In the genomic region with DNA sequence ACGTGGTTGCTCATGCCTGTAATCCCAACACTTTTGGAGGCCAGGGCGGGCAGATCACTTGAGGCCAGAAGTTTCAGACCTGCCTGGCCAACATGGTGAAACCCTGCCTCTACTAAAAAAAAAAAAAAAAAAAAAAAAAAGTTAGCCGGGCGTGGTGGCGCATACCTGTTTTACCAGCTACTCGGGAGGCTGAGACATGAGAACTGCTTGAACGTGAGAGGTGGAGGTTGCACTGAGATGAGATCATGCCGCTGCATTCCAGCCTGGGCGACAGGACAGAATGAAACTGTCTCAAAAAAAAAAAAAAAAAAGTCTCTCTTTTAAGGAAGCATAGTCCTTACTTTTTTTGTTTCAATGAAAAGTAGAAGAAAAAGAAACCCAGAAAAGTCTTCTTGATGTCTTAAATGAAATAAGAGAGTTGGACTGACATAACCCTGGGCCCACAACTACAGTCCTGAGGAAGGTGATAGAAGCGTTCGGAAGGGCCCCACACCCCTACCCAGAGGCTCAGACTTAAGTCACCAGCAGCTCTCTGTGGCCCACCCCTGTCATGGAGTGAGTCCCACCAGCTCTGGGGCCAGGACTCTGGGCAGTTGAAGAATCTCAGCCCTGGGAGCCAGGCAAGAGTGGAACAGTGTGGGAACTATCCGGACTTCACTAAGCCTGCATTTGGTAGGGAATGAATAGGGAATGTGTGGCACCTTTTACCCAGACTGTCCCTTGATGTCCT, we compare ENCODE assay signal across 23 cellular contexts. TPM values are rescaled to one million over a fixed set of nuclear protein-coding genes. Genes with fewer than 3 reads are reported as not detected.
DNase-seq lines count a peak whose midpoint lies in the region; ATAC-seq and TF ChIP-seq lines count a peak whose summit lies in the region.
"Had no signal": no experiment of that assay in that cellular context is flagged by ENCODE, and none has a peak within 500 bp of the region (broad histone marks: within the 10 kb centered on the region; RNA-seq: fewer than 3 reads in every experiment).

No MANE protein-coding gene starts in this region.

- H3K36me3 ChIP-seq in mammary epithelial cell (ENCODE audit: insufficient read depth, low read length) (no peaks in the 10 kb centered on the region), neuronal stem cell (replicated peaks in 1 of 2; ENCODE audit: control insufficient read depth in 2 of 2, insufficient read depth in 2 of 2, low read length in 2 of 2) (no peaks in the 10 kb centered on the region)
- H3K36me3 ChIP-seq: BLaER1 had no signal

- no peaks in the 10 kb centered on the region for H3K27me3 Mint-ChIP-seq in MCF 10A (ENCODE audit: insufficient read depth, unreplicated experiment)
- no peaks in the 10 kb centered on the region for H3K27me3 Mint-ChIP-seq in activated naive CD8-positive, alpha-beta T cell treated with anti-CD3 and anti-CD28 coated beads for 36 hours
- no peaks in the 10 kb centered on the region for H3K27me3 Mint-ChIP-seq in activated CD8-positive, alpha-beta T cell treated with anti-CD3 and anti-CD28 coated beads, Interleukin-2, amount 10 ng/mL, durations not matched to agents 7 days and 5 days (ENCODE audit: low read depth)

- H3K9me3 ChIP-seq in mammary epithelial cell (replicated peaks; ENCODE audit: insufficient read depth, low read length) (no peaks in the 10 kb centered on the region), neuronal stem cell (replicated peaks in 1 of 2; ENCODE audit: control insufficient read depth in 2 of 2, insufficient read depth in 1 of 2, low read depth in 1 of 2, low read length in 2 of 2) (no peaks in the 10 kb centered on the region)
- H3K9me3 ChIP-seq: BLaER1 had no signal

- no peak overlapping the region for H4K8ac ChIP-seq in neuronal stem cell (ENCODE audit: low read depth, low read length)

- CTCF ChIA-PET in mammary epithelial cell (lab: Charles Lee; ENCODE audit: low non-redundant PET) (no interaction called here), MCF 10A (lab: Yijun Ruan, JAX) (interaction anchor here (0.6 to 1.2 kb wide), 7 partner anchors 18 to 589 kb away, joined by 3 to 6 read pairs (median 4); partner anchors contain the start of gene ESYT3)
- CTCF ChIA-PET in activated CD8-positive, alpha-beta T cell treated with anti-CD3 and anti-CD28 coated beads, Interleukin-2, amount 10 ng/mL, durations not matched to agents 7 days and 5 days (lab: Charles Lee) = no interaction called here

- peaks cover 9% of the 10 kb centered on the region for H3K4me1 Mint-ChIP-seq in MCF 10A (ENCODE audit: insufficient read depth, unreplicated experiment)
- peaks cover 46% of the 10 kb centered on the region for H3K4me1 Mint-ChIP-seq in activated naive CD8-positive, alpha-beta T cell treated with anti-CD3 and anti-CD28 coated beads for 36 hours
- peaks cover 32% of the 10 kb centered on the region for H3K4me1 Mint-ChIP-seq in activated CD8-positive, alpha-beta T cell treated with anti-CD3 and anti-CD28 coated beads, Interleukin-2, amount 10 ng/mL, durations not matched to agents 7 days and 5 days (ENCODE audit: low read depth)

- H2BK12ac ChIP-seq in neuronal stem cell (ENCODE audit: low read length) = no peak overlapping the region

- H3K4me3 ChIP-seq in mammary epithelial cell (replicated peaks in 1 of 3; ENCODE audit: insufficient read depth in 1 of 3, low read depth in 2 of 3, low read length in 3 of 3) (no peak overlapping the region), epithelial cell of esophagus (ENCODE audit: low read length) (no peak overlapping the region), neuronal stem cell (ENCODE audit: low read length in 2 of 2) (no peak overlapping the region)
- H3K4me3 ChIP-seq: BLaER1, GM23248 had no signal

- POLR2A ChIA-PET in MCF 10A (lab: Yijun Ruan, JAX) = interaction anchor here (0.7 to 1.2 kb wide), 3 partner anchors 21 to 110 kb away, joined by 3 read pairs; partner anchors contain the start of gene MRAS
- POLR2A ChIA-PET in activated CD8-positive, alpha-beta T cell treated with anti-CD3 and anti-CD28 coated beads, Interleukin-2, amount 10 ng/mL, durations not matched to agents 7 days and 5 days (lab: Charles Lee) = no interaction called here

- no peak overlapping the region for H3K14ac ChIP-seq in neuronal stem cell (ENCODE audit: low read length)

- H2BK120ac ChIP-seq in neuronal stem cell (ENCODE audit: low read depth, low read length) = peak overlapping the region; percentile 75

- no peak overlapping the region for H3K27ac Mint-ChIP-seq in MCF 10A (ENCODE audit: low read depth, unreplicated experiment)
- no peak overlapping the region for H3K27ac Mint-ChIP-seq in activated naive CD8-positive, alpha-beta T cell treated with anti-CD3 and anti-CD28 coated beads for 36 hours
- no peak overlapping the region for H3K27ac Mint-ChIP-seq in activated CD8-positive, alpha-beta T cell treated with anti-CD3 and anti-CD28 coated beads, Interleukin-2, amount 10 ng/mL, durations not matched to agents 7 days and 5 days
- H3K27ac Mint-ChIP-seq: CD4-positive, CD25-positive, alpha-beta regulatory T cell had no signal

- H4K20me1 ChIP-seq in mammary epithelial cell (ENCODE audit: insufficient read depth, low read length) = no peaks in the 10 kb centered on the region
- H4K20me1 ChIP-seq: BLaER1 had no signal

- no peak overlapping the region for H3K4me3 Mint-ChIP-seq in MCF 10A (ENCODE audit: unreplicated experiment)
- H3K4me3 Mint-ChIP-seq in activated naive CD8-positive, alpha-beta T cell treated with anti-CD3 and anti-CD28 coated beads for 36 hours = no peak overlapping the region
- H3K4me3 Mint-ChIP-seq in activated CD8-positive, alpha-beta T cell treated with anti-CD3 and anti-CD28 coated beads, Interleukin-2, amount 10 ng/mL, durations not matched to agents 7 days and 5 days = no peak overlapping the region
- H3K4me3 Mint-ChIP-seq: CD4-positive, CD25-positive, alpha-beta regulatory T cell had no signal

- DNase-seq in mammary epithelial cell (no peak), MCF 10A (ENCODE audit: unreplicated experiment) (no peak), epithelial cell of esophagus (ENCODE audit: low read depth) (peak; percentile 57), neuronal stem cell (ENCODE audit: low spot score) (no peak)
- no peak for DNase-seq in activated naive CD8-positive, alpha-beta T cell treated with anti-CD3 and anti-CD28 coated beads for 36 hours
- no peak for DNase-seq in activated CD8-positive, alpha-beta T cell treated with anti-CD3 and anti-CD28 coated beads, Interleukin-2, amount 10 ng/mL, durations not matched to agents 7 days and 5 days
- DNase-seq: CD4-positive, CD25-positive, alpha-beta regulatory T cell; GM23248; H7; Karpas-422; MV-4-11; NCI-H1105; NCI-H2029; NCI-H446; NCI-H524 treated with DMSO at 0.1 percent for 48 hours; NCI-H774 had no signal

- H3K27ac ChIP-seq in mammary epithelial cell (ENCODE audit: insufficient read depth, low read depth, low read length) (peak overlapping the region; percentile 29), neuronal stem cell (replicated peaks; ENCODE audit: low read length) (no peak overlapping the region)
- H3K27ac ChIP-seq: BLaER1, GM23248 had no signal

- WGBS in mammary epithelial cell (ENCODE audit: low coverage, missing lambda C conversion rate) = 75% methylated on average over 8 of the region's 12 CpGs
- whole genome bisulfite sequencing in neuronal stem cell (ENCODE audit: extremely low coverage in 2 of 2, insufficient read length in 2 of 2, insufficient replicate concordance in 1 of 2), 2 donors = no CpG with 5 or more reads among the region's 12 CpGs

- BruUV-seq in mammary epithelial cell (replicated peaks; lab: Mats Ljungman, UMichigan) (no TSS peak), MCF 10A (replicated peaks; lab: Mats Ljungman, UMichigan) (no TSS peak)

- H2BK15ac ChIP-seq in neuronal stem cell (ENCODE audit: low read length) = no peak overlapping the region

- H3K4me1 ChIP-seq in mammary epithelial cell (ENCODE audit: insufficient read depth, low read length) = peaks cover 50% of the 10 kb centered on the region
- peaks cover 2 to 11% of the 10 kb centered on the region in 2 donors for H3K4me1 ChIP-seq in neuronal stem cell (ENCODE audit: control insufficient read depth in 2 of 2, insufficient read depth in 1 of 2, low read depth in 1 of 2, low read length in 2 of 2)

- H3K23ac ChIP-seq in neuronal stem cell (ENCODE audit: low read depth, low read length, poor library complexity) = no peak overlapping the region

- H3K9ac ChIP-seq in mammary epithelial cell (ENCODE audit: insufficient read depth, low read length) (no peak overlapping the region), neuronal stem cell (ENCODE audit: low read depth, low read length, poor library complexity) (no peak overlapping the region)
- H3K9ac ChIP-seq: BLaER1, GM23248 had no signal

- H3K27me3 ChIP-seq in mammary epithelial cell (ENCODE audit: insufficient read depth, low read length) = no peaks in the 10 kb centered on the region
- peaks cover 0 to 6% (median 0%) of the 10 kb centered on the region in 3 experiments for H3K27me3 ChIP-seq in neuronal stem cell (ENCODE audit: control insufficient read depth in 3 of 3, insufficient read depth in 3 of 3, low read depth in 1 of 3, low read length in 3 of 3)
- H3K27me3 ChIP-seq: BLaER1 had no signal

- H3K36me3 Mint-ChIP-seq in MCF 10A (ENCODE audit: insufficient read depth, unreplicated experiment) = no peaks in the 10 kb centered on the region
- H3K36me3 Mint-ChIP-seq in activated naive CD8-positive, alpha-beta T cell treated with anti-CD3 and anti-CD28 coated beads for 36 hours = no peaks in the 10 kb centered on the region
- H3K36me3 Mint-ChIP-seq in activated CD8-positive, alpha-beta T cell treated with anti-CD3 and anti-CD28 coated beads, Interleukin-2, amount 10 ng/mL, durations not matched to agents 7 days and 5 days (ENCODE audit: low read depth) = no peaks in the 10 kb centered on the region

- H3K4me2 ChIP-seq in mammary epithelial cell (ENCODE audit: insufficient read depth, low read depth, low read length) = no peak overlapping the region
- no peak overlapping the region for H3K4me2 ChIP-seq in neuronal stem cell (ENCODE audit: insufficient read depth, low read length, poor library complexity, severe bottlenecking)
- H3K4me2 ChIP-seq: BLaER1 had no signal

- H3K4ac ChIP-seq in neuronal stem cell (ENCODE audit: low read length) = no peak overlapping the region

- H2AFZ ChIP-seq in mammary epithelial cell (ENCODE audit: low read depth, low read length) (no peak overlapping the region), neuronal stem cell (ENCODE audit: low read length) (no peak overlapping the region)
- H2AFZ ChIP-seq: GM23248 had no signal

- no peak overlapping the region for H2AK5ac ChIP-seq in neuronal stem cell (ENCODE audit: low read depth, low read length)

- ATAC-seq in GM18502 (IDR thresholded peaks at IDR 0.05; ENCODE audit: poor library complexity, unreplicated experiment) = no peak
- ATAC-seq in activated CD8-positive, alpha-beta T cell treated with anti-CD3 and anti-CD28 coated beads, Interleukin-2, amount 10 ng/mL, durations not matched to agents 7 days and 5 days = no peak
- ATAC-seq: HepG2 had no signal

- no peak overlapping the region for H3K18ac ChIP-seq in neuronal stem cell (ENCODE audit: low read length)

- dilution Hi-C loops in mammary epithelial cell (cut with HindIII; ENCODE audit: low sequenced_read_pairs) = no loop called here

- intact Hi-C loops in mammary epithelial cell (cut with micrococcal nuclease) (loop anchor here (5.0 kb wide), 1 partner anchor 45 kb away; no protein-coding TSS in a partner anchor), MCF 10A (cut with micrococcal nuclease) (no loop called here)

- no peaks in the 10 kb centered on the region for H3K79me1 ChIP-seq in neuronal stem cell (ENCODE audit: low read depth, low read length)

- no peak for TF ChIP-seq CTCF in mammary epithelial cell (conservative IDR thresholded peaks at IDR 0.05 in 1 of 2, IDR thresholded peaks at IDR 0.05 in 1 of 2; ENCODE audit: extremely low read depth in 1 of 2, insufficient read depth in 1 of 2, low read depth in 1 of 2, low read length in 2 of 2)
- TF ChIP-seq CTCF in MCF 10A (IDR thresholded peaks at IDR 0.05; ENCODE audit: unreplicated experiment) = no peak
- no peak for TF ChIP-seq CTCF in epithelial cell of esophagus (IDR thresholded peaks at IDR 0.05; ENCODE audit: insufficient read depth, low read depth, low read length, missing control alignments)

- no peaks in the 10 kb centered on the region for H3K9me3 Mint-ChIP-seq in MCF 10A (ENCODE audit: unreplicated experiment)
- H3K9me3 Mint-ChIP-seq in activated naive CD8-positive, alpha-beta T cell treated with anti-CD3 and anti-CD28 coated beads for 36 hours = no peaks in the 10 kb centered on the region
- no peaks in the 10 kb centered on the region for H3K9me3 Mint-ChIP-seq in activated CD8-positive, alpha-beta T cell treated with anti-CD3 and anti-CD28 coated beads, Interleukin-2, amount 10 ng/mL, durations not matched to agents 7 days and 5 days (ENCODE audit: insufficient read depth)
- H3K9me3 Mint-ChIP-seq: CD4-positive, CD25-positive, alpha-beta regulatory T cell had no signal

- H3K79me2 ChIP-seq in mammary epithelial cell (ENCODE audit: insufficient read depth, low read length) = no peaks in the 10 kb centered on the region

- in situ Hi-C loops in mammary epithelial cell (cut with MboI; ENCODE audit: low sequenced_read_pairs in 2 of 2) = no loop called here

- H2BK5ac ChIP-seq in neuronal stem cell (ENCODE audit: low read length) = no peak overlapping the region

- H4K91ac ChIP-seq in neuronal stem cell (ENCODE audit: low read depth, low read length, poor library complexity) = no peak overlapping the region

RNA-seq across cellular contexts. Expression of gene NME9, which starts 2.6 kb away (rescaled TPM):
- under 1 TPM in 1 of 2 donors, not detected in 1; 0.50 TPM for total RNA-seq in mammary epithelial cell
- not detected for polyA plus RNA-seq in mammary epithelial cell
- polyA minus RNA-seq in mammary epithelial cell = not detected
- not detected in 2 replicates for total RNA-seq in MCF 10A (2022)
- polyA plus RNA-seq in neuronal stem cell (2013, experiment 1 of 2) = 1.7 TPM
- 1.9 TPM for polyA plus RNA-seq in neuronal stem cell (2013, experiment 2 of 2)
- total RNA-seq in activated naive CD8-positive, alpha-beta T cell treated with anti-CD3 and anti-CD28 coated beads for 36 hours = not detected
- total RNA-seq in activated CD8-positive, alpha-beta T cell treated with anti-CD3 and anti-CD28 coated beads, Interleukin-2, amount 10 ng/mL, durations not matched to agents 7 days and 5 days = not detected
- total RNA-seq: A172; CD4-positive, CD25-positive, alpha-beta regulatory T cell; G401; GM23248; HepG2; HT1080; M059J had no signal
- polyA plus RNA-seq: HepG2 had no signal

RNA-seq across cellular contexts. Expression of gene MRAS, which starts 21.3 kb away (rescaled TPM):
- total RNA-seq in mammary epithelial cell (10 to 100 TPM; 16.4 to 55.3 TPM), MCF 10A (2022) (5.2 and 7.0 TPM in 2 replicates)
- 14.3 TPM for polyA plus RNA-seq in mammary epithelial cell
- 12.7 TPM for polyA minus RNA-seq in mammary epithelial cell
- polyA plus RNA-seq in neuronal stem cell (2013, experiment 1 of 2) = 16.3 TPM
- 16.1 TPM for polyA plus RNA-seq in neuronal stem cell (2013, experiment 2 of 2)
- under 1 TPM; 0.16 to 0.54 TPM for total RNA-seq in activated naive CD8-positive, alpha-beta T cell treated with anti-CD3 and anti-CD28 coated beads for 36 hours
- not detected for total RNA-seq in activated CD8-positive, alpha-beta T cell treated with anti-CD3 and anti-CD28 coated beads, Interleukin-2, amount 10 ng/mL, durations not matched to agents 7 days and 5 days
- total RNA-seq: CD4-positive, CD25-positive, alpha-beta regulatory T cell had no signal
- polyA plus RNA-seq: CD4-positive, CD25-positive, alpha-beta regulatory T cell had no signal
